15 cellular contexts compared by ENCODE assay signal in genomic region chr6:111541720-111542065, GRCh38. TPM values are rescaled to one million over a fixed set of nuclear protein-coding genes. Genes with fewer than 3 reads are reported as not detected.
DNase-seq lines count a peak whose midpoint lies in the region; ATAC-seq and TF ChIP-seq lines count a peak whose summit lies in the region.
"Had no signal": no experiment of that assay in that cellular context is flagged by ENCODE, and none has a peak within 500 bp of the region (broad histone marks: within the 10 kb centered on the region; RNA-seq: fewer than 3 reads in every experiment).

No MANE protein-coding gene starts in this region.

- intact Hi-C loops in left ventricle myocardium inferior (cut with micrococcal nuclease) (no loop called here), Right ventricle myocardium inferior (cut with DNase I) (no loop called here), dorsolateral prefrontal cortex (cut with DNase I) (no loop called here), gastrocnemius medialis (cut with DNase I; ENCODE audit: low total_unique reads) (no loop called here)

- in situ Hi-C loops in gastrocnemius medialis (cut with MboI; ENCODE audit: low sequenced_read_pairs in 4 of 4), result no loop called here

- ATAC-seq in Right ventricle myocardium inferior (no peak), gastrocnemius medialis (no peak)
- ATAC-seq: CD8-positive, alpha-beta T cell; PC-3 had no signal

- H4K8ac ChIP-seq in mesenchymal stem cell (ENCODE audit: low read length), result no peak overlapping the region

- H3K36me3 ChIP-seq in left ventricle myocardium inferior (no peaks in the 10 kb centered on the region), gastrocnemius medialis (no peaks in the 10 kb centered on the region), mesenchymal stem cell (ENCODE audit: control insufficient read depth in 1 of 2, insufficient read depth in 2 of 2, low read depth in 1 of 2, low read length in 2 of 2) (peaks cover 0 to 6% of the 10 kb centered on the region in 2 experiments)

- no peak overlapping the region for H2BK15ac ChIP-seq in mesenchymal stem cell (ENCODE audit: low read depth, poor library complexity, severe bottlenecking)

- no peak overlapping the region for H2AK5ac ChIP-seq in mesenchymal stem cell (ENCODE audit: low read length, severe bottlenecking)

- H3K14ac ChIP-seq in mesenchymal stem cell (ENCODE audit: low read length in 2 of 2), result no peak overlapping the region

- no peak overlapping the region for H2AFZ ChIP-seq in mesenchymal stem cell (ENCODE audit: low read depth, low read length)

- no peak overlapping the region for H2BK5ac ChIP-seq in mesenchymal stem cell (ENCODE audit: low read depth, low read length, poor library complexity, severe bottlenecking)

- no peak overlapping the region for H3K4me2 ChIP-seq in mesenchymal stem cell (ENCODE audit: low read length, poor library complexity, severe bottlenecking)
- H3K4me2 ChIP-seq: BLaER1, KMS-11 had no signal

- no peak for DNase-seq in left ventricle myocardium inferior
- DNase-seq in Right ventricle myocardium inferior (ENCODE audit: missing footprints), result no peak
- DNase-seq in dorsolateral prefrontal cortex, result no peak
- DNase-seq in gastrocnemius medialis, result no peak
- DNase-seq in T1000 (lab: John Stamatoyannopoulos, UW), result no peak
- DNase-seq in NCI-H69 (lab: John Stamatoyannopoulos, UW), result no peak
- DNase-seq in mesenchymal stem cell, result no peak
- DNase-seq: CD8-positive, alpha-beta T cell; HFFc6; NCI-H1417 treated with DMSO at 0.1 percent for 48 hours; NCI-H1930; PC-3 had no signal

- no peak overlapping the region for H3K23ac ChIP-seq in mesenchymal stem cell (ENCODE audit: low read length in 2 of 2)

- no peak for TF ChIP-seq POLR2A in gastrocnemius medialis (IDR thresholded peaks at IDR 0.05)

- TF ChIP-seq CTCF in left ventricle myocardium inferior (IDR thresholded peaks at IDR 0.05; ENCODE audit: borderline replicate concordance), result no peak
- TF ChIP-seq CTCF in dorsolateral prefrontal cortex (IDR thresholded peaks at IDR 0.05 in 54 of 56, conservative IDR thresholded peaks at IDR 0.05 in 2 of 56; ENCODE audit: low read depth in 1 of 56, partially characterized antibody in 56 of 56), result no peak
- no peak for TF ChIP-seq CTCF in gastrocnemius medialis (IDR thresholded peaks at IDR 0.05 in 4 of 5, conservative IDR thresholded peaks at IDR 0.05 in 1 of 5)

- H3K18ac ChIP-seq in mesenchymal stem cell (ENCODE audit: low read depth in 1 of 2, low read length in 2 of 2), result no peak overlapping the region

- no peak overlapping the region for H3K9ac ChIP-seq in mesenchymal stem cell (ENCODE audit: low read length)
- H3K9ac ChIP-seq: BLaER1, KMS-11 had no signal

- H3K4me3 ChIP-seq in left ventricle myocardium inferior (no peak overlapping the region), dorsolateral prefrontal cortex (peak overlapping the region in 1 of 59 donors; percentile 1), gastrocnemius medialis (no peak overlapping the region), mesenchymal stem cell (ENCODE audit: insufficient read depth in 1 of 2, low read depth in 1 of 2, low read length in 2 of 2) (no peak overlapping the region)
- H3K4me3 ChIP-seq: BLaER1 had no signal

- 88% methylated on average over 2 of the region's 2 CpGs for WGBS in mesenchymal stem cell

- H3K9me3 ChIP-seq in left ventricle myocardium inferior (replicated peaks), result no peaks in the 10 kb centered on the region
- no peaks in the 10 kb centered on the region for H3K9me3 ChIP-seq in gastrocnemius medialis
- no peaks in the 10 kb centered on the region for H3K9me3 ChIP-seq in mesenchymal stem cell (ENCODE audit: control insufficient read depth, low read length)
- H3K9me3 ChIP-seq: BLaER1 had no signal

- no peak overlapping the region for H2BK12ac ChIP-seq in mesenchymal stem cell (ENCODE audit: low read length in 2 of 2)

- H3K4ac ChIP-seq in mesenchymal stem cell (ENCODE audit: low read depth in 1 of 2, low read length in 2 of 2), result no peak overlapping the region

- H3K27ac ChIP-seq in left ventricle myocardium inferior (replicated peaks), result peak overlapping the region; percentile 36
- peak overlapping the region in 37 of 59 donors; percentile 7 to 74 (median 55) for H3K27ac ChIP-seq in dorsolateral prefrontal cortex
- peak overlapping the region; percentile 6 to 48 (median 42) for H3K27ac ChIP-seq in gastrocnemius medialis
- no peak overlapping the region for H3K27ac ChIP-seq in mesenchymal stem cell (ENCODE audit: low read length, poor library complexity, severe bottlenecking)
- H3K27ac ChIP-seq: BLaER1, KMS-11, RWPE1 had no signal

- H4K91ac ChIP-seq in mesenchymal stem cell (ENCODE audit: low read length), result no peak overlapping the region

- no peak overlapping the region for H2BK120ac ChIP-seq in mesenchymal stem cell (ENCODE audit: low read depth, low read length)

- H3K4me1 ChIP-seq in left ventricle myocardium inferior (peaks cover 31% of the 10 kb centered on the region), gastrocnemius medialis (peaks cover 20 to 26% of the 10 kb centered on the region in 2 donors), mesenchymal stem cell (ENCODE audit: control insufficient read depth, insufficient read depth, low read depth, low read length) (no peaks in the 10 kb centered on the region)

- H3K79me1 ChIP-seq in mesenchymal stem cell (replicated peaks; ENCODE audit: low read length, poor library complexity, severe bottlenecking), result peaks cover 17% of the 10 kb centered on the region

- H3K27me3 ChIP-seq in left ventricle myocardium inferior (ENCODE audit: low read depth), result no peaks in the 10 kb centered on the region
- H3K27me3 ChIP-seq in dorsolateral prefrontal cortex, result no peaks in the 10 kb centered on the region
- no peaks in the 10 kb centered on the region for H3K27me3 ChIP-seq in gastrocnemius medialis
- H3K27me3 ChIP-seq in mesenchymal stem cell (ENCODE audit: control insufficient read depth in 1 of 2, insufficient read depth in 1 of 2, low read length in 2 of 2), result no peaks in the 10 kb centered on the region
- H3K27me3 ChIP-seq: BLaER1 had no signal

RNA-seq across cellular contexts. Expression of gene REV3L, which starts 58.7 kb away (rescaled TPM):
- total RNA-seq in left ventricle myocardium inferior, result 12.5 TPM
- total RNA-seq in Right ventricle myocardium inferior, result 16.7 TPM
- 10 to 100 TPM; 34.5 to 90.2 (median 58.2) TPM for total RNA-seq in dorsolateral prefrontal cortex
- 10 to 100 TPM; 25.9 to 79.1 (median 49.0) TPM for total RNA-seq in gastrocnemius medialis
- 7.5 TPM for polyA plus RNA-seq in mesenchymal stem cell (2013, experiment 1 of 2)
- polyA plus RNA-seq in mesenchymal stem cell (2013, experiment 2 of 2), result 7.5 TPM
